ENCODE assay signal across 14 cellular contexts in genomic region chr12:124419292-124420040, GRCh38.
DNase-seq lines count a peak whose midpoint lies in the region; ATAC-seq and TF ChIP-seq lines count a peak whose summit lies in the region.
"Had no signal": no experiment of that assay in that cellular context is flagged by ENCODE, and none has a peak within 500 bp of the region (broad histone marks: within the 10 kb centered on the region; RNA-seq: fewer than 3 reads in every experiment).

No MANE protein-coding gene starts in this region.

- DNase-seq in activated naive CD4-positive, alpha-beta T cell treated with anti-CD3 and anti-CD28 coated beads, Interleukin-2, amount 50 U/mL, for 72 hours (ENCODE audit: low spot score in 2 of 2), result no peak
- DNase-seq in activated naive CD4-positive, alpha-beta T cell (lab: John Stamatoyannopoulos, UW), result no peak
- DNase-seq in fibroblast of lung (ENCODE audit: low read depth in 2 of 2), result peak in 1 of 2 donors; percentile 91
- no peak for DNase-seq in tibial artery
- DNase-seq in MM.1S, result no peak
- DNase-seq in SJCRH30, result no peak
- no peak for DNase-seq in NCI-H1417 (lab: John Stamatoyannopoulos, UW)
- DNase-seq: activated gamma-delta T cell, NCI-H2081 treated with DMSO at 0.1 percent for 48 hours had no signal

- TF ChIP-seq CTCF in fibroblast of lung (conservative IDR thresholded peaks at IDR 0.05 in 1 of 2, IDR thresholded peaks at IDR 0.05 in 1 of 2; ENCODE audit: low read depth in 1 of 2, low read length in 2 of 2) (no peak), tibial artery (IDR thresholded peaks at IDR 0.05) (no peak), MM.1S (IDR thresholded peaks at IDR 0.05; ENCODE audit: low read length) (no peak)

- H3K27me3 ChIP-seq in fibroblast of lung (ENCODE audit: control insufficient read depth, insufficient read depth, low read length), result no peaks in the 10 kb centered on the region
- H3K27me3 ChIP-seq in tibial artery, result no peaks in the 10 kb centered on the region
- H3K27me3 ChIP-seq in MM.1S (replicated peaks; ENCODE audit: insufficient read depth, low read length), result no peaks in the 10 kb centered on the region
- H3K27me3 ChIP-seq in SJCRH30, result no peaks in the 10 kb centered on the region

- peak overlapping the region; percentile 75 for H3K27ac ChIP-seq in fibroblast of lung (ENCODE audit: insufficient read depth, low read length)
- peak overlapping the region; percentile 83 to 92 for H3K27ac ChIP-seq in tibial artery
- H3K27ac ChIP-seq in MM.1S (ENCODE audit: low read length), result no peak overlapping the region
- no peak overlapping the region for H3K27ac ChIP-seq in SJCRH30
- H3K27ac ChIP-seq: SK-N-MC had no signal

- ATAC-seq in activated naive CD4-positive, alpha-beta T cell treated with anti-CD3 and anti-CD28 coated beads, Interleukin-2, amount 50 U/mL, for 72 hours, result no peak
- no peak for ATAC-seq in activated T-helper 17 cell treated with anti-CD3 and anti-CD28 coated beads, Interleukin-2, amount 50 U/mL, for 72 hours (replicated peaks)
- ATAC-seq: A549, HCT116 had no signal

- H3K9me2 ChIP-seq in MM.1S (replicated peaks; ENCODE audit: insufficient read depth, low read length), result no peaks in the 10 kb centered on the region

- H3K4me1 ChIP-seq in fibroblast of lung (ENCODE audit: control insufficient read depth, extremely low read depth, insufficient read depth, low read length), result peaks cover 28% of the 10 kb centered on the region
- H3K4me1 ChIP-seq in tibial artery, result peaks cover 0 to 69% (median 53%) of the 10 kb centered on the region in 4 donors
- H3K4me1 ChIP-seq in MM.1S (ENCODE audit: low read length), result no peaks in the 10 kb centered on the region
- H3K4me1 ChIP-seq in SJCRH30, result peaks cover 30% of the 10 kb centered on the region

- H3K4me3 Mint-ChIP-seq in activated T-helper 17 cell treated with anti-CD3 and anti-CD28 coated beads, Interleukin-2, amount 50 U/mL, for 72 hours, result no peak overlapping the region
- H3K4me3 Mint-ChIP-seq: neural crest cell had no signal

- H3K27ac Mint-ChIP-seq in activated naive CD4-positive, alpha-beta T cell treated with anti-CD3 and anti-CD28 coated beads, Interleukin-2, amount 50 U/mL, for 72 hours, result peak overlapping the region; percentile 55
- H3K27ac Mint-ChIP-seq in activated T-helper 17 cell treated with anti-CD3 and anti-CD28 coated beads, Interleukin-2, amount 50 U/mL, for 72 hours, result peak overlapping the region; percentile 13

- H3K9me3 Mint-ChIP-seq in activated naive CD4-positive, alpha-beta T cell treated with anti-CD3 and anti-CD28 coated beads, Interleukin-2, amount 50 U/mL, for 72 hours, result no peaks in the 10 kb centered on the region
- H3K9me3 Mint-ChIP-seq in activated T-helper 17 cell treated with anti-CD3 and anti-CD28 coated beads, Interleukin-2, amount 50 U/mL, for 72 hours, result no peaks in the 10 kb centered on the region
- H3K9me3 Mint-ChIP-seq: neural crest cell had no signal

- peaks cover 0 to 5% of the 10 kb centered on the region in 2 donors for H3K36me3 Mint-ChIP-seq in activated naive CD4-positive, alpha-beta T cell treated with anti-CD3 and anti-CD28 coated beads, Interleukin-2, amount 50 U/mL, for 72 hours
- H3K36me3 Mint-ChIP-seq in activated T-helper 17 cell treated with anti-CD3 and anti-CD28 coated beads, Interleukin-2, amount 50 U/mL, for 72 hours (ENCODE audit: low read depth), result peaks cover 54% of the 10 kb centered on the region

- H2AFZ ChIP-seq in fibroblast of lung (ENCODE audit: low read length) (no peak overlapping the region), MM.1S (ENCODE audit: low read length) (no peak overlapping the region)

- H3K9ac ChIP-seq in fibroblast of lung (ENCODE audit: insufficient read depth, low read length) (peak overlapping the region; percentile 39), MM.1S (ENCODE audit: low read length) (no peak overlapping the region)

- H3K9me3 ChIP-seq in fibroblast of lung (ENCODE audit: control insufficient read depth, insufficient read depth, low read depth, low read length) (no peaks in the 10 kb centered on the region), tibial artery (no peaks in the 10 kb centered on the region), MM.1S (replicated peaks; ENCODE audit: insufficient read depth, low read length) (no peaks in the 10 kb centered on the region), SJCRH30 (replicated peaks) (no peaks in the 10 kb centered on the region)
- H3K9me3 ChIP-seq: A549 had no signal

- no peaks in the 10 kb centered on the region for H3K27me3 Mint-ChIP-seq in activated T-helper 17 cell treated with anti-CD3 and anti-CD28 coated beads, Interleukin-2, amount 50 U/mL, for 72 hours

- intact Hi-C loops in tibial artery (cut with DNase I; ENCODE audit: low total_unique reads), result loop anchor here (5.0 kb wide), 1 partner anchor 32 kb away; no protein-coding TSS in a partner anchor

- H3K4me3 ChIP-seq in fibroblast of lung (replicated peaks in 1 of 4; ENCODE audit: control extremely low read depth in 1 of 4, insufficient read depth in 1 of 4, low read depth in 3 of 4, low read length in 4 of 4) (no peak overlapping the region), tibial artery (no peak overlapping the region), MM.1S (ENCODE audit: low read length) (no peak overlapping the region), SJCRH30 (no peak overlapping the region)
- H3K4me3 ChIP-seq: A549, SK-N-MC had no signal

- H3K4me1 Mint-ChIP-seq in activated T-helper 17 cell treated with anti-CD3 and anti-CD28 coated beads, Interleukin-2, amount 50 U/mL, for 72 hours, result no peaks in the 10 kb centered on the region
- H3K4me1 Mint-ChIP-seq: neural crest cell had no signal

- H3K4me2 ChIP-seq in fibroblast of lung (ENCODE audit: extremely low read depth, insufficient read depth, low read length), result no peak overlapping the region
- H3K4me2 ChIP-seq in MM.1S (ENCODE audit: low read depth, low read length), result no peak overlapping the region
- H3K4me2 ChIP-seq: A549 had no signal

- H4K20me1 ChIP-seq in fibroblast of lung (ENCODE audit: control insufficient read depth, extremely low read depth, insufficient read depth, low read length) (no peaks in the 10 kb centered on the region), MM.1S (ENCODE audit: insufficient read depth, low read length) (no peaks in the 10 kb centered on the region)

- H3K79me2 ChIP-seq in fibroblast of lung (ENCODE audit: control insufficient read depth, insufficient read depth, low read length) (no peaks in the 10 kb centered on the region), MM.1S (ENCODE audit: low read length) (peaks cover 6% of the 10 kb centered on the region; the same call in 1 of the 2 replicates)

- H3K36me3 ChIP-seq in fibroblast of lung (ENCODE audit: control insufficient read depth, insufficient read depth, low read length) (peaks cover 8% of the 10 kb centered on the region), tibial artery (peaks cover 8 to 67% (median 42%) of the 10 kb centered on the region in 3 donors), MM.1S (replicated peaks; ENCODE audit: insufficient read depth, low read length) (no peaks in the 10 kb centered on the region), SJCRH30 (peaks cover 41% of the 10 kb centered on the region)

- H3F3A ChIP-seq in MM.1S (ENCODE audit: insufficient read depth, low read length), result no peaks in the 10 kb centered on the region

Comparison
In these comparisons a context has a peak if more than half of its experiments do, and no peak if none do; other contexts are left out.
1. H3K27ac ChIP-seq: peak in fibroblast of lung (single experiment) and tibial artery (2 of 2); none in MM.1S (single experiment) and SJCRH30 (single experiment).